In genomic region chr11:68840661-68841653, GRCh38 we compare ENCODE assay signal across 8 cellular contexts. TPM values are rescaled to one million over a fixed set of nuclear protein-coding genes. Genes with fewer than 3 reads are reported as not detected.
DNase-seq lines count a peak whose midpoint lies in the region; ATAC-seq and TF ChIP-seq lines count a peak whose summit lies in the region.

No MANE protein-coding gene starts in this region.

- no peak overlapping the region for H3K27ac Mint-ChIP-seq in activated naive CD4-positive, alpha-beta T cell treated with anti-CD3 and anti-CD28 coated beads, Interleukin-2, amount 50 U/mL, for 24 hours
- no peak overlapping the region for H3K27ac Mint-ChIP-seq in progenitor cell of endocrine pancreas

- H3K4me1 Mint-ChIP-seq in activated naive CD4-positive, alpha-beta T cell treated with anti-CD3 and anti-CD28 coated beads, Interleukin-2, amount 50 U/mL, for 24 hours: peaks cover 46% of the 10 kb centered on the region
- peaks cover 24% of the 10 kb centered on the region for H3K4me1 Mint-ChIP-seq in progenitor cell of endocrine pancreas (ENCODE audit: low read depth)

- H3K9me3 Mint-ChIP-seq in activated naive CD4-positive, alpha-beta T cell treated with anti-CD3 and anti-CD28 coated beads, Interleukin-2, amount 50 U/mL, for 24 hours: no peaks in the 10 kb centered on the region
- no peaks in the 10 kb centered on the region for H3K9me3 Mint-ChIP-seq in progenitor cell of endocrine pancreas (ENCODE audit: low read depth)

- H3K36me3 Mint-ChIP-seq in activated naive CD4-positive, alpha-beta T cell treated with anti-CD3 and anti-CD28 coated beads, Interleukin-2, amount 50 U/mL, for 24 hours: no peaks in the 10 kb centered on the region
- H3K36me3 Mint-ChIP-seq in progenitor cell of endocrine pancreas (ENCODE audit: insufficient read depth): no peaks in the 10 kb centered on the region

- H3K4me3 Mint-ChIP-seq in activated naive CD4-positive, alpha-beta T cell treated with anti-CD3 and anti-CD28 coated beads, Interleukin-2, amount 50 U/mL, for 24 hours: peak overlapping the region; percentile 88
- peak overlapping the region; percentile 73 for H3K4me3 Mint-ChIP-seq in progenitor cell of endocrine pancreas (ENCODE audit: low read depth)

- DNase-seq in DMS 273 (lab: John Stamatoyannopoulos, UW; ENCODE audit: unreplicated experiment): peak; percentile 37
- no peak for DNase-seq in DMS 273 treated with DMSO at 0.1 percent for 48 hours (lab: John Stamatoyannopoulos, UW)
- DNase-seq in NB4 (ENCODE audit: low read depth): peak; percentile 77
- DNase-seq in cardiac septum (ENCODE audit: low spot score): peak; percentile 83
- peak; percentile 25 for DNase-seq in progenitor cell of endocrine pancreas (ENCODE audit: low spot score, unreplicated experiment)
- no peak for DNase-seq in G401 (ENCODE audit: low spot score)

- in situ Hi-C loops in G401 (cut with HindIII; ENCODE audit: low sequenced_read_pairs): no loop called here

- TF ChIP-seq CTCF in NB4 (IDR thresholded peaks at IDR 0.05; ENCODE audit: low read depth, low read length): no peak
- no peak for TF ChIP-seq CTCF in progenitor cell of endocrine pancreas (IDR thresholded peaks at IDR 0.05; ENCODE audit: unreplicated experiment)

- TF ChIP-seq POLR2A in NB4 (IDR thresholded peaks at IDR 0.05; ENCODE audit: extremely low read depth, insufficient read length): no peak

- intact Hi-C loops in cardiac septum (cut with DNase I): loop anchor here (5.0 kb wide), 1 partner anchor 61 kb away; the partner anchor contains the start of genes IGHMBP2 and MRPL21

- no peak for ATAC-seq in HG03045 (IDR thresholded peaks at IDR 0.05; ENCODE audit: unreplicated experiment)

- H3K4me3 ChIP-seq in NB4 (ENCODE audit: low read depth, low read length): peak overlapping the region; percentile 94

- no peaks in the 10 kb centered on the region for H3K27me3 Mint-ChIP-seq in activated naive CD4-positive, alpha-beta T cell treated with anti-CD3 and anti-CD28 coated beads, Interleukin-2, amount 50 U/mL, for 24 hours
- peaks cover 54% of the 10 kb centered on the region for H3K27me3 Mint-ChIP-seq in progenitor cell of endocrine pancreas

RNA-seq across cellular contexts. Expression of gene CPT1A, which starts 0.8 kb away (rescaled TPM):
- 37.6 TPM for total RNA-seq in cardiac septum
- total RNA-seq in progenitor cell of endocrine pancreas: 3.8 and 5.7 TPM in 2 replicates
- total RNA-seq in G401 (2014; rRNA removed; shearing (Covaris generic)): 1.2 and 1.9 TPM in 2 replicates

Comparison
In these comparisons a context has a peak if more than half of its experiments do, and no peak if none do; other contexts are left out.
1. DNase-seq: peak in DMS 273 (single experiment), NB4 (single experiment), cardiac septum (single experiment) and progenitor cell of endocrine pancreas (single experiment); none in DMS 273 treated with DMSO at 0.1 percent for 48 hours (single experiment) and G401 (single experiment).